8 cellular contexts compared by ENCODE assay signal in genomic region chr7:129210256-129210988, GRCh38. TPM values are rescaled to one million over a fixed set of nuclear protein-coding genes. Genes with fewer than 3 reads are reported as not detected.
DNase-seq lines count a peak whose midpoint lies in the region; ATAC-seq lines count a peak whose summit lies in the region.

No MANE protein-coding gene starts in this region.

- peak; percentile 43 to 56 for DNase-seq in AML-193 (lab: John Stamatoyannopoulos, UW)
- peak; percentile 68 for DNase-seq in NCI-H1092 treated with DMSO at 0.1 percent for 48 hours (lab: John Stamatoyannopoulos, UW)
- DNase-seq in activated CD4-positive, CD25-positive, alpha-beta regulatory T cell treated with anti-CD3 and anti-CD28 coated beads, Interleukin-2, amount 50 U/mL, for 72 hours: peak; percentile 74
- DNase-seq in caudate nucleus (lab: John Stamatoyannopoulos, UW): peak in 49 of 61 donors; percentile 1 to 65 (median 30)
- peak; percentile 85 for DNase-seq in left lobe of liver (ENCODE audit: low spot score)
- DNase-seq in stimulated activated CD4-positive, alpha-beta T cell treated with anti-CD3 and anti-CD28 coated beads, TNF-alpha, amount 100 ng/mL, for 1 hour (ENCODE audit: low read depth in 3 of 3, low spot score in 1 of 3): peak in 2 of 3 donors; percentile 13 to 58

- H3K27ac ChIP-seq in caudate nucleus (ENCODE audit: low read depth, low read length): no peak overlapping the region

- ATAC-seq in GM19043 (IDR thresholded peaks at IDR 0.05; ENCODE audit: low read depth, unreplicated experiment) (peak; percentile 83), left lobe of liver (peak; percentile 77), GM21447 (IDR thresholded peaks at IDR 0.05; ENCODE audit: unreplicated experiment) (no peak)

RNA-seq across cellular contexts. Expression of gene AHCYL2, which starts 14.4 kb away (rescaled TPM):
- 9.9 TPM for total RNA-seq in left lobe of liver

RNA-seq across cellular contexts. Expression of gene SMO, which starts 22.0 kb away (rescaled TPM):
- total RNA-seq in left lobe of liver: 22.1 TPM

Comparison
In these comparisons a context has a peak if more than half of its experiments do, and no peak if none do; other contexts are left out.
1. DNase-seq: peak in every context shown above with its lines; median percentile 85 in left lobe of liver; 74 in activated CD4-positive, CD25-positive, alpha-beta regulatory T cell treated with anti-CD3 and anti-CD28 coated beads, Interleukin-2, amount 50 U/mL, for 72 hours; 68 in NCI-H1092 treated with DMSO at 0.1 percent for 48 hours; 50 in AML-193; 36 in stimulated activated CD4-positive, alpha-beta T cell treated with anti-CD3 and anti-CD28 coated beads, TNF-alpha, amount 100 ng/mL, for 1 hour; 30 in caudate nucleus.